In the genomic region with DNA sequence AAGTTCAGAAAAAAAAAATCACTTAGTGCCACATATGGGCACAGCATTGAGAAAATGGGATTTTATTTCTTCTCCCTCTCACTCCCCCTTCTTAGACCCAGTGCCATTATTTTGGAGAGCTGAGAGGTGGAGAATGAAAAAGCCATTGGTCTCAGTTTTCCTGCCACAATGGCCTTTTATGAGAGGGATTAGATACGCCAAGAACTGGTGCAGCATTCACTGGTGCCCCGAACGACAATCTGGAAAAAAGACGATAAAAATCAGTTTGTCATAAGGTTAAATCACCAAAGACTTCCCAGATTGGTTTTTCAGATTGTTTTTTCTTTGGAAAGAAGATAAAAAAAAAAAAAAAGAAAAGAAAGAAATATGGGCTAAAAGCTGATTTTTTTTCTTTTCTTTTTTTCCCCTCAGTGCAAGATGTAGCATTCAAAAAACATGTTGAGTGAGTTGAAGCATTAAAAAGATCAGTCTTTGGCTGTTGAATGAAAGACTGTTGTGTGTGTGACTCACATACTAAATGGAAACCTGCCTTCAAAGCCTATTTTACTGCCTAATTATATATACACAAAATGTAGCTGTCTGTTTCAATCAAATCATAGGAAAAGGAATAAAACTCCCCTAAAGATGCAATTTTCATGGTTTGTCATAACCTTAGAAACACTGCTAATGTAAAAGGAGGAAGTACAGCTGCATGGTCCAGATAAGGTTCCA, we compare ENCODE assay signal across 1 cellular context.
TF ChIP-seq lines count a peak whose summit lies in the region.

No MANE protein-coding gene starts in this region.

TF ChIP-seq in H1, 55 proteins besides CTCF, POLR2A, EP300 and RAD21:
- no peak for TF ChIP-seq GABPA (IDR thresholded peaks at IDR 0.05; ENCODE audit: borderline replicate concordance, insufficient read depth, low read length)
- TF ChIP-seq RBBP5 (IDR thresholded peaks at IDR 0.05; ENCODE audit: borderline replicate concordance, low read depth, low read length), result no peak
- TF ChIP-seq, protein P1, sequence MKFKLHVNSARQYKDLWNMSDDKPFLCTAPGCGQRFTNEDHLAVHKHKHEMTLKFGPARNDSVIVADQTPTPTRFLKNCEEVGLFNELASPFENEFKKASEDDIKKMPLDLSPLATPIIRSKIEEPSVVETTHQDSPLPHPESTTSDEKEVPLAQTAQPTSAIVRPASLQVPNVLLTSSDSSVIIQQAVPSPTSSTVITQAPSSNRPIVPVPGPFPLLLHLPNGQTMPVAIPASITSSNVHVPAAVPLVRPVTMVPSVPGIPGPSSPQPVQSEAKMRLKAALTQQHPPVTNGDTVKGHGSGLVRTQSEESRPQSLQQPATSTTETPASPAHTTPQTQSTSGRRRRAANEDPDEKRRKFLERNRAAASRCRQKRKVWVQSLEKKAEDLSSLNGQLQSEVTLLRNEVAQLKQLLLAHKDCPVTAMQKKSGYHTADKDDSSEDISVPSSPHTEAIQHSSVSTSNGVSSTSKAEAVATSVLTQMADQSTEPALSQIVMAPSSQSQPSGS (IDR thresholded peaks at IDR 0.05; ENCODE audit: low read length), result no peak
- TF ChIP-seq SIRT6 (IDR thresholded peaks at IDR 0.05; ENCODE audit: low read length), result no peak
- TF ChIP-seq, protein P2, sequence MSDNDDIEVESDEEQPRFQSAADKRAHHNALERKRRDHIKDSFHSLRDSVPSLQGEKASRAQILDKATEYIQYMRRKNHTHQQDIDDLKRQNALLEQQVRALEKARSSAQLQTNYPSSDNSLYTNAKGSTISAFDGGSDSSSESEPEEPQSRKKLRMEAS (IDR thresholded peaks at IDR 0.05), result no peak
- TF ChIP-seq SP1 (IDR thresholded peaks at IDR 0.05; ENCODE audit: low read depth, low read length), result no peak
- TF ChIP-seq SUZ12 (IDR thresholded peaks at IDR 0.05; ENCODE audit: low read length), result no peak
- TF ChIP-seq SIN3A (conservative IDR thresholded peaks at IDR 0.05 in 1 of 2, IDR thresholded peaks at IDR 0.05 in 1 of 2; ENCODE audit: low read depth in 1 of 2, low read length in 2 of 2), result no peak
- no peak for TF ChIP-seq BACH1 (IDR thresholded peaks at IDR 0.05; ENCODE audit: low read length)
- no peak for TF ChIP-seq EGR1 (IDR thresholded peaks at IDR 0.05; ENCODE audit: borderline replicate concordance, low read depth, low read length)
- no peak for TF ChIP-seq SAP30 (IDR thresholded peaks at IDR 0.05; ENCODE audit: insufficient read depth, insufficient replicate concordance, low read length)
- TF ChIP-seq TBP (IDR thresholded peaks at IDR 0.05; ENCODE audit: low read depth, low read length), result no peak
- no peak for TF ChIP-seq SRF (IDR thresholded peaks at IDR 0.05; ENCODE audit: low read depth, low read length)
- no peak for TF ChIP-seq GTF2F1 (IDR thresholded peaks at IDR 0.05; ENCODE audit: borderline replicate concordance, low read depth, low read length)
- TF ChIP-seq BRCA1 (IDR thresholded peaks at IDR 0.05; ENCODE audit: low read depth, low read length), result no peak
- TF ChIP-seq POU5F1 (IDR thresholded peaks at IDR 0.05; ENCODE audit: low read depth, low read length), result no peak
- no peak for TF ChIP-seq RXRA (IDR thresholded peaks at IDR 0.05; ENCODE audit: insufficient read depth, low read depth, low read length)
